10 cellular contexts compared by ENCODE assay signal in genomic region chr2:100178085-100178788, GRCh38. TPM values are rescaled to one million over a fixed set of nuclear protein-coding genes. Genes with fewer than 3 reads are reported as not detected.
DNase-seq lines count a peak whose midpoint lies in the region; ATAC-seq and TF ChIP-seq lines count a peak whose summit lies in the region.
"Had no signal": no experiment of that assay in that cellular context is flagged by ENCODE, and none has a peak within 500 bp of the region (broad histone marks: within the 10 kb centered on the region; RNA-seq: fewer than 3 reads in every experiment).

No MANE protein-coding gene starts in this region.

- TF ChIP-seq CTCF in HCT116 (IDR thresholded peaks at IDR 0.05 in 2 of 3, conservative IDR thresholded peaks at IDR 0.05 in 1 of 3; ENCODE audit: borderline replicate concordance in 1 of 3, insufficient read depth in 1 of 3, low read depth in 2 of 3, low read length in 2 of 3) (peak; percentile 25 to 73 (median 69); a peak in 4 of 6 replicates), sigmoid colon (IDR thresholded peaks at IDR 0.05) (peak in 1 of 4 experiments; percentile 15)

- POLR2A ChIA-PET in HCT116 (lab: Charles Lee), result no interaction called here

- no peaks in the 10 kb centered on the region for H3K36me3 Mint-ChIP-seq in effector memory CD8-positive, alpha-beta T cell (ENCODE audit: insufficient read depth)
- H3K36me3 Mint-ChIP-seq: T-cell had no signal

- no peak overlapping the region for H4K91ac ChIP-seq in trophoblast cell (ENCODE audit: low read depth, low read length)

- H3K9ac ChIP-seq in HCT116 (ENCODE audit: low read length), result no peak overlapping the region
- no peak overlapping the region for H3K9ac ChIP-seq in trophoblast cell (ENCODE audit: low read length)

- no peak overlapping the region for H2BK120ac ChIP-seq in trophoblast cell (ENCODE audit: insufficient read depth, low read length, poor library complexity)

- no peak overlapping the region for H4K12ac ChIP-seq in trophoblast cell (ENCODE audit: low read depth, low read length)

- H3K9me3 ChIP-seq in HCT116 (ENCODE audit: control insufficient read depth in 1 of 2, insufficient read depth in 1 of 2, low read depth in 1 of 2, low read length in 2 of 2) (no peaks in the 10 kb centered on the region), trophoblast cell (ENCODE audit: insufficient read depth, low read depth, low read length) (no peaks in the 10 kb centered on the region), sigmoid colon (no peaks in the 10 kb centered on the region)

- H3K4me2 ChIP-seq in HCT116 (ENCODE audit: low read length) (peak overlapping the region; percentile 4; the same call in 1 of the 2 replicates), trophoblast cell (ENCODE audit: low read length) (no peak overlapping the region)

- H3K79me2 ChIP-seq in HCT116 (ENCODE audit: insufficient read depth, low read length) (no peaks in the 10 kb centered on the region), trophoblast cell (ENCODE audit: control insufficient read depth, insufficient read depth, low read length, poor library complexity) (no peaks in the 10 kb centered on the region)

- H3K14ac ChIP-seq in trophoblast cell (ENCODE audit: low read length), result no peak overlapping the region

- H3K36me3 ChIP-seq in HCT116 (ENCODE audit: control insufficient read depth in 1 of 2, insufficient read depth in 2 of 2, low read length in 2 of 2), result no peaks in the 10 kb centered on the region
- H3K36me3 ChIP-seq in trophoblast cell (ENCODE audit: control insufficient read depth in 1 of 2, insufficient read depth in 2 of 2, low read length in 2 of 2), result no peaks in the 10 kb centered on the region
- H3K36me3 ChIP-seq in sigmoid colon, result no peaks in the 10 kb centered on the region

- peak; percentile 97 for ATAC-seq in HCT116
- peak; percentile 84 for ATAC-seq in effector memory CD8-positive, alpha-beta T cell (replicated peaks)
- ATAC-seq: T-cell had no signal

- H2AFZ ChIP-seq in HCT116 (ENCODE audit: low read depth, low read length, poor library complexity, severe bottlenecking) (peak overlapping the region; percentile 28), trophoblast cell (ENCODE audit: insufficient read depth, low read length, poor library complexity) (no peak overlapping the region)

- intact Hi-C loops in HCT116 (cut with micrococcal nuclease) (loop anchor here (5.0 kb wide), 1 partner anchor 64 kb away; no protein-coding TSS in a partner anchor), sigmoid colon (cut with DNase I) (no loop called here)

- no peak overlapping the region for H2BK5ac ChIP-seq in trophoblast cell (ENCODE audit: low read depth, low read length, poor library complexity)

- no peaks in the 10 kb centered on the region for H3K9me2 ChIP-seq in HCT116 (ENCODE audit: insufficient read depth)

- H2BK12ac ChIP-seq in trophoblast cell (ENCODE audit: low read length), result no peak overlapping the region

- no peaks in the 10 kb centered on the region for H3K9me3 Mint-ChIP-seq in effector memory CD8-positive, alpha-beta T cell
- H3K9me3 Mint-ChIP-seq: T-cell had no signal

- WGBS in trophoblast cell (ENCODE audit: extremely low coverage, insufficient coverage, insufficient read length), result no CpG with 5 or more reads among the region's 8 CpGs
- WGBS in sigmoid colon, 2 donors, result 49 to 58% methylated on average over 8 of the region's 8 CpGs

- RAD21 ChIA-PET in HCT116 (lab: Charles Lee; ENCODE audit: low non-redundant PET in 1 of 2, low total read pairs in 2 of 2, uncharacterized antibody in 2 of 2, unreplicated experiment in 2 of 2), result no interaction called here

- DNase-seq in DMS 273 (lab: John Stamatoyannopoulos, UW; ENCODE audit: unreplicated experiment) (peak; percentile 94), HCT116 (ENCODE audit: low read depth, low spot score) (peak; percentile 88), RPMI7951 (ENCODE audit: low read depth) (peak; percentile 70), trophoblast cell (peak; percentile 80 to 90), pons (ENCODE audit: low spot score) (no peak), sigmoid colon (no peak), NK-92 (lab: John Stamatoyannopoulos, UW; ENCODE audit: unreplicated experiment) (no peak)
- DNase-seq in effector memory CD8-positive, alpha-beta T cell, result peak in 2 of 3 experiments; percentile 16 to 38
- DNase-seq: right cardiac atrium had no signal

- H3K4me1 ChIP-seq in HCT116 (ENCODE audit: control insufficient read depth in 1 of 2, insufficient read depth in 2 of 2, low read length in 2 of 2), result no peaks in the 10 kb centered on the region
- peaks cover 0 to 3% of the 10 kb centered on the region in 2 experiments for H3K4me1 ChIP-seq in trophoblast cell (ENCODE audit: control insufficient read depth in 1 of 2, insufficient read depth in 2 of 2, low read length in 2 of 2)
- H3K4me1 ChIP-seq in sigmoid colon, result no peaks in the 10 kb centered on the region

- H3K79me1 ChIP-seq in trophoblast cell (ENCODE audit: low read length), result no peaks in the 10 kb centered on the region

- no peak overlapping the region for H3K23ac ChIP-seq in trophoblast cell (ENCODE audit: low read length)

- H3K4me1 Mint-ChIP-seq in effector memory CD8-positive, alpha-beta T cell (ENCODE audit: low read depth in 2 of 2), result no peaks in the 10 kb centered on the region
- H3K4me1 Mint-ChIP-seq: T-cell had no signal

- H3K27me3 ChIP-seq in HCT116 (ENCODE audit: insufficient read depth, low read length) (no peaks in the 10 kb centered on the region), trophoblast cell (ENCODE audit: insufficient read depth, low read length) (no peaks in the 10 kb centered on the region), sigmoid colon (no peaks in the 10 kb centered on the region)

- H3K4me3 ChIP-seq in HCT116 (replicated peaks in 1 of 2; ENCODE audit: low read depth in 1 of 2, low read length in 2 of 2), result no peak overlapping the region
- H3K4me3 ChIP-seq in trophoblast cell (ENCODE audit: low read depth, low read length), result no peak overlapping the region
- no peak overlapping the region for H3K4me3 ChIP-seq in sigmoid colon

- no peaks in the 10 kb centered on the region for H4K20me1 ChIP-seq in HCT116 (ENCODE audit: insufficient read depth)

- peak; percentile 24; the same call in 1 of the 2 replicates for TF ChIP-seq RAD21 in HCT116 (IDR thresholded peaks at IDR 0.05; ENCODE audit: low read depth)

- TF ChIP-seq EP300 in sigmoid colon (IDR thresholded peaks at IDR 0.05), result no peak

- no peak overlapping the region for H4K8ac ChIP-seq in trophoblast cell (ENCODE audit: low read depth, low read length)

- CTCF ChIA-PET in HCT116 (lab: Charles Lee), result interaction anchor here (0.9 kb wide), 1 partner anchor 174 kb away, joined by 3 read pairs; no protein-coding TSS in a partner anchor

- H3K27ac Mint-ChIP-seq in effector memory CD8-positive, alpha-beta T cell, result no peak overlapping the region
- H3K27ac Mint-ChIP-seq: T-cell had no signal

- peak; percentile 35 for TF ChIP-seq POLR2A in HCT116 (IDR thresholded peaks at IDR 0.05; ENCODE audit: borderline replicate concordance, extremely low read depth, insufficient read depth, insufficient read length)
- TF ChIP-seq POLR2A in sigmoid colon (IDR thresholded peaks at IDR 0.05), result no peak

- no peaks in the 10 kb centered on the region for H3K27me3 Mint-ChIP-seq in effector memory CD8-positive, alpha-beta T cell
- H3K27me3 Mint-ChIP-seq: T-cell had no signal

- H3K4ac ChIP-seq in trophoblast cell (ENCODE audit: low read depth, low read length), result no peak overlapping the region

- H3K4me3 Mint-ChIP-seq in effector memory CD8-positive, alpha-beta T cell, result no peak overlapping the region
- H3K4me3 Mint-ChIP-seq: T-cell had no signal

- H2AK5ac ChIP-seq in trophoblast cell (ENCODE audit: low read length), result no peak overlapping the region

- no peak overlapping the region for H3K27ac ChIP-seq in HCT116 (ENCODE audit: low read depth, low read length)
- H3K27ac ChIP-seq in trophoblast cell (ENCODE audit: low read depth, low read length), result no peak overlapping the region
- no peak overlapping the region for H3K27ac ChIP-seq in sigmoid colon

- H3K18ac ChIP-seq in trophoblast cell (ENCODE audit: low read length), result no peak overlapping the region

- no TSS peak for BruUV-seq in HCT116 (replicated peaks; lab: Mats Ljungman, UMichigan)

TF ChIP-seq in HCT116, 20 proteins besides CTCF, POLR2A, EP300 and RAD21:
- TF ChIP-seq ELF1 (IDR thresholded peaks at IDR 0.05; ENCODE audit: borderline replicate concordance, low read depth) (no peak), ZNF274 (IDR thresholded peaks at IDR 0.05; ENCODE audit: low read depth, low read length) (no peak), SP1 (IDR thresholded peaks at IDR 0.05; ENCODE audit: low read depth) (no peak), POLR2AphosphoS5 (IDR thresholded peaks at IDR 0.05; ENCODE audit: low read depth, low read length) (no peak), MAX (IDR thresholded peaks at IDR 0.05) (no peak), CBX3 (IDR thresholded peaks at IDR 0.05; ENCODE audit: low read depth) (no peak), YY1 (IDR thresholded peaks at IDR 0.05; ENCODE audit: extremely low read depth, insufficient replicate concordance, low read depth, low read length) (peak; percentile 79), EZH2phosphoT487 (IDR thresholded peaks at IDR 0.05; ENCODE audit: borderline replicate concordance) (no peak)

RNA-seq across cellular contexts. Expression of gene AFF3, which starts 35.8 kb away (rescaled TPM):
- 0.61 TPM for total RNA-seq in HCT116 (2021; ENCODE audit: unreplicated experiment)
- polyA plus RNA-seq in HCT116 (2012), result 0.01 TPM in 1 of 2 replicates, not detected in the other
- total RNA-seq in RPMI7951 (2014; rRNA removed; shearing (Covaris generic)), result 1.3 and 3.6 TPM in 2 replicates
- 3.5 and 3.7 TPM in 2 replicates for polyA plus RNA-seq in trophoblast cell (2013)
- total RNA-seq in sigmoid colon, result 10 to 100 TPM; 18.6 to 25.0 (median 20.4) TPM
- polyA plus RNA-seq in sigmoid colon, result 1 to 10 TPM in 2 of 3 donors, under 1 TPM in 1; 0.46 to 7.8 (median 1.2) TPM

Comparison
In these comparisons a context has a peak if more than half of its experiments do, and no peak if none do; other contexts are left out.
1. DNase-seq: peak in DMS 273 (single experiment), HCT116 (single experiment), RPMI7951 (single experiment), effector memory CD8-positive, alpha-beta T cell (2 of 3) and trophoblast cell (2 of 2); none in pons (single experiment), sigmoid colon (single experiment) and NK-92 (single experiment).